8 cellular contexts compared by ENCODE assay signal in the genomic region with DNA sequence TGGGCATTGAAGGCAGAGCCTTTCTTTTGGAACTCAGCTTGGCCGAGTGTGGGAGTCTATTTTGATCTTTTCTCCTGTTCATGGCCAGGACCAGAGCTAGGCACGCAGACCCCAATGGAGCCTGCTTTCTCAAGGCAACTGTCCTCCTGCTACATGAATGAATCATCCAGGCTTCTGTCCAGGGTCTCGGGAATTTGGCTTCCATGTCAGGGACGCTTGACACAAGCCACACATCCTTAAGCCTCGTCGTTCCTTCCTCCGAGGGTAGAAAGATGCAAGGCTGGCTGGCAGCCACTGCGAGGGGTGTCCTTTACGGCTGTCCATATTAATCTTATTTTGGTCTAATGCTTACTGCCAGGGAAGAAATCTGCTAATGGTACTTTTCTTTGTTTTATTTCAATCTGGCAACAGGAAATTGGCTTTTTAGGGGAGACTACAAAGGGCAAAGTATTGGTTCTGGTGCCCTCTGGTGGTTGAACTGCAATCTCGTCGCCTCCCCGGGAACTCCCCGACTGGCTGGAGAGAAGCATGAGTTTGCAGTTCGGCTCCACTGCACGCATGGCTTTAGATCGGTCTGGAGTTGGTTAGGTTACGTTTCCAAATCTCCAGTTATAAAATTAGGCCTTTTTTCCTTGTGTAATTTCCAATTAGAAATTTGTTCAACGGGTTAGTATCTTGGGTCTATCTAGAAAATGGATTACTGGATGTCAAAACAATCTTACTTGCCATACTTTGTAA.
DNase-seq lines count a peak whose midpoint lies in the region; ATAC-seq lines count a peak whose summit lies in the region.

No MANE protein-coding gene starts in this region.

- in situ Hi-C loops in HAP-1 (cut with MboI; ENCODE audit: low sequenced_read_pairs) = loop anchor here (25.0 kb wide), 1 partner anchor 306 kb away; no protein-coding TSS in a partner anchor

- H3K4me1 Mint-ChIP-seq in activated naive CD8-positive, alpha-beta T cell treated with anti-CD3 and anti-CD28 coated beads, Interleukin-2, amount 50 U/mL, for 24 hours = peaks cover 6% of the 10 kb centered on the region

- H3K27ac ChIP-seq in aorta (ENCODE audit: low read depth in 1 of 2, low read length in 2 of 2) = no peak overlapping the region

- no peak overlapping the region for H3K27ac Mint-ChIP-seq in activated naive CD8-positive, alpha-beta T cell treated with anti-CD3 and anti-CD28 coated beads, Interleukin-2, amount 50 U/mL, for 24 hours

- H3K27me3 ChIP-seq in HAP-1 (ENCODE audit: low read depth) (peaks cover 22% of the 10 kb centered on the region), aorta (ENCODE audit: control insufficient read depth in 1 of 2, insufficient read depth in 2 of 2, low read length in 1 of 2) (no peaks in the 10 kb centered on the region)

- ATAC-seq in activated naive CD8-positive, alpha-beta T cell treated with anti-CD3 and anti-CD28 coated beads, Interleukin-2, amount 50 U/mL, for 24 hours = peak; percentile 79
- ATAC-seq in left cardiac atrium (peak; percentile 90 to 91), aorta (ENCODE audit: low FRiP score) (peak; percentile 85)

- H3K9me3 ChIP-seq in HAP-1 (no peaks in the 10 kb centered on the region), aorta (ENCODE audit: control insufficient read depth, low read length) (no peaks in the 10 kb centered on the region)

- H3K4me3 ChIP-seq in HAP-1 (no peak overlapping the region), aorta (ENCODE audit: low read length in 2 of 2) (peak overlapping the region in 1 of 2 donors; percentile 8)

- no peaks in the 10 kb centered on the region for H3K9me3 Mint-ChIP-seq in activated naive CD8-positive, alpha-beta T cell treated with anti-CD3 and anti-CD28 coated beads, Interleukin-2, amount 50 U/mL, for 24 hours

- no peak overlapping the region for H3K4me3 Mint-ChIP-seq in activated naive CD8-positive, alpha-beta T cell treated with anti-CD3 and anti-CD28 coated beads, Interleukin-2, amount 50 U/mL, for 24 hours

- H3K4me1 ChIP-seq in HAP-1 = no peaks in the 10 kb centered on the region; the same call in 1 of the 2 replicates
- no peaks in the 10 kb centered on the region for H3K4me1 ChIP-seq in aorta (ENCODE audit: control insufficient read depth in 1 of 2, insufficient read depth in 2 of 2, low read length in 2 of 2)

- no peaks in the 10 kb centered on the region for H3K36me3 Mint-ChIP-seq in activated naive CD8-positive, alpha-beta T cell treated with anti-CD3 and anti-CD28 coated beads, Interleukin-2, amount 50 U/mL, for 24 hours (ENCODE audit: low read depth)

- no peaks in the 10 kb centered on the region for H3K36me3 ChIP-seq in HAP-1 (replicated peaks)
- H3K36me3 ChIP-seq in aorta (ENCODE audit: control insufficient read depth in 1 of 2, insufficient read depth in 2 of 2, low read length in 1 of 2) = no peaks in the 10 kb centered on the region

- peak; percentile 81 for DNase-seq in DMS53 treated with DMSO at 0.1 percent for 48 hours (lab: John Stamatoyannopoulos, UW; ENCODE audit: unreplicated experiment)
- peak; percentile 58 to 82 for DNase-seq in HAP-1 (ENCODE audit: low spot score in 2 of 2)
- DNase-seq in NCI-H128 (lab: John Stamatoyannopoulos, UW; ENCODE audit: unreplicated experiment) = peak; percentile 82
- peak; percentile 53 for DNase-seq in T follicular helper cell (ENCODE audit: low read depth)
- peak; percentile 72 for DNase-seq in activated naive CD8-positive, alpha-beta T cell treated with anti-CD3 and anti-CD28 coated beads, Interleukin-2, amount 50 U/mL, for 24 hours
- peak; percentile 66 for DNase-seq in left cardiac atrium
- peak; percentile 69 for DNase-seq in renal cortical epithelial cell (ENCODE audit: low read depth)
- DNase-seq in aorta = peak; percentile 73 to 81

- peaks cover 33% of the 10 kb centered on the region for H3K27me3 Mint-ChIP-seq in activated naive CD8-positive, alpha-beta T cell treated with anti-CD3 and anti-CD28 coated beads, Interleukin-2, amount 50 U/mL, for 24 hours

- WGBS in aorta, 2 donors = 4 to 6% methylated on average over 18 of the region's 18 CpGs

- intact Hi-C loops in left cardiac atrium (cut with DNase I) (loop anchor here in 1 of 2 donors (5.0 to 10.0 kb wide), 3 partner anchors 91 to 451 kb away; a partner anchor contains a TSS), aorta (cut with DNase I) (no loop called here)
